Comparison of ENCODE assay signal across 8 cellular contexts in the genomic region with DNA sequence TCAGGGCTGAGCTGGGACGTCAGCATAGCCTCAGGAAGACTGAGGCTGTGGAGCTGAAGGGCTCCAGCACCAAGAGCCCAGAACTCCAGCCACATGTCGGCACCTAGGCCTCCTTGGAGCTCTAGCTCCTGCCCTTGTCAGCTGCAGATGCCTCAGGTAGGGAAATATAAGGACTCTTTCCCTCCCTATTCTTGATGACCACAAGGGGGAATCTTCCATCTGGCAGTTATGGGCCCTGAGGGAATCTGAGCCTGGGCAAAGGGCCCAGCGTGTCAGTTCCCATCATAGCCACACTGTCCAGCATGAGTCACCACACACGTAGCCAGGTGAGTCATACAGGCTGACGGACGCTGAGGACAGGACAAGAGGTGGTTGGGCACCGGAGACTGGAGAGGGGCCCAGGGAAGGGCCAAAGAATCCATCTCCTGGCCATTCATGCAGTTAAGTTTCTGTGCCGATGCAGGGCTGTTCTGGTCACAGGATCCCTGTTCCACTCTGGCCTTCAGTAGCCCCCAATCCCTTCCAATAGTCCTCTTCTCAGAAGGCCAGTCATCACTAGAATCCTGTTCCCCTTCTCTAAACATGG. TPM values are rescaled to one million over a fixed set of nuclear protein-coding genes. Genes with fewer than 3 reads are reported as not detected.
DNase-seq lines count a peak whose midpoint lies in the region; ATAC-seq and TF ChIP-seq lines count a peak whose summit lies in the region.

No MANE protein-coding gene starts in this region.

- POLR2A ChIA-PET in activated CD4-positive, alpha-beta memory T cell treated with anti-CD3 and anti-CD28 coated beads, Interleukin-2, amount 10 ng/mL, durations not matched to agents 7 days and 5 days (lab: Charles Lee) = interaction anchor here (3.1 to 3.4 kb wide), 2 partner anchors 35 to 58 kb away, joined by 17 to 22 read pairs; partner anchors contain the start of genes GTF3C2 and ZNF513

- CTCF ChIA-PET in activated CD4-positive, alpha-beta memory T cell treated with anti-CD3 and anti-CD28 coated beads, Interleukin-2, amount 10 ng/mL, durations not matched to agents 7 days and 5 days (lab: Charles Lee) = interaction anchor here (1.6 to 5.1 kb wide), 3 partner anchors 9 to 49 kb away, joined by 3 to 27 read pairs (median 3); partner anchors contain the start of genes EIF2B4 and SNX17

- H3K9me3 ChIP-seq in MG63 = no peaks in the 10 kb centered on the region

- no peaks in the 10 kb centered on the region for H3K27me3 Mint-ChIP-seq in activated CD4-positive, alpha-beta memory T cell treated with anti-CD3 and anti-CD28 coated beads, Interleukin-2, amount 10 ng/mL, durations not matched to agents 7 days and 5 days
- H3K27me3 Mint-ChIP-seq in stimulated activated naive B cell treated with anti-CD40 and anti-IgM and Interleukin-4, amounts not matched to agents 10 μg/mL and 1 μg/mL and 100 μg/mL, for 72 hours = no peaks in the 10 kb centered on the region

- H3K27me3 ChIP-seq in MG63 (no peaks in the 10 kb centered on the region), brain microvascular endothelial cell (replicated peaks) (no peaks in the 10 kb centered on the region)

- peaks cover 11% of the 10 kb centered on the region for H3K36me3 ChIP-seq in MG63
- no peaks in the 10 kb centered on the region for H3K36me3 ChIP-seq in brain microvascular endothelial cell (replicated peaks)

- in situ Hi-C loops in brain microvascular endothelial cell (cut with HindIII; ENCODE audit: low pct_ligation_motif_present, low sequenced_read_pairs) = no loop called here

- peaks cover 22% of the 10 kb centered on the region for H3K4me1 Mint-ChIP-seq in activated CD4-positive, alpha-beta memory T cell treated with anti-CD3 and anti-CD28 coated beads, Interleukin-2, amount 10 ng/mL, durations not matched to agents 7 days and 5 days
- peaks cover 9 to 25% of the 10 kb centered on the region in 2 donors for H3K4me1 Mint-ChIP-seq in stimulated activated naive B cell treated with anti-CD40 and anti-IgM and Interleukin-4, amounts not matched to agents 10 μg/mL and 1 μg/mL and 100 μg/mL, for 72 hours

- no peak for ATAC-seq in GM21529 (IDR thresholded peaks at IDR 0.05; ENCODE audit: unreplicated experiment)
- ATAC-seq in stimulated activated naive B cell treated with anti-CD40 and anti-IgM and Interleukin-4, amounts not matched to agents 10 μg/mL and 1 μg/mL and 100 μg/mL, for 72 hours (replicated peaks) = no peak

- DNase-seq in DMS53 treated with DMSO at 0.1 percent for 48 hours (lab: John Stamatoyannopoulos, UW; ENCODE audit: unreplicated experiment) = peak; percentile 89
- peak; percentile 97 for DNase-seq in MG63
- peak; percentile 98 for DNase-seq in brain microvascular endothelial cell
- DNase-seq in kidney tubule cell (ENCODE audit: low spot score) = peak; percentile 99
- no peak for DNase-seq in activated CD4-positive, alpha-beta memory T cell treated with anti-CD3 and anti-CD28 coated beads, Interleukin-2, amount 10 ng/mL, durations not matched to agents 7 days and 5 days
- DNase-seq in GM19240 (ENCODE audit: insufficient read length, low spot score) = no peak
- no peak for DNase-seq in stimulated activated naive B cell treated with anti-CD40 and anti-IgM and Interleukin-4, amounts not matched to agents 10 μg/mL and 1 μg/mL and 100 μg/mL, for 72 hours

- H3K4me3 ChIP-seq in MG63 (peak overlapping the region; percentile 85), brain microvascular endothelial cell (ENCODE audit: low read depth, low read length) (peak overlapping the region; percentile 16)

- TF ChIP-seq CTCF in brain microvascular endothelial cell (IDR thresholded peaks at IDR 0.05; ENCODE audit: low read depth, low read length, missing control alignments) = peak; percentile 78

- peaks cover 11% of the 10 kb centered on the region for H3K36me3 Mint-ChIP-seq in activated CD4-positive, alpha-beta memory T cell treated with anti-CD3 and anti-CD28 coated beads, Interleukin-2, amount 10 ng/mL, durations not matched to agents 7 days and 5 days (ENCODE audit: low read depth)
- H3K36me3 Mint-ChIP-seq in stimulated activated naive B cell treated with anti-CD40 and anti-IgM and Interleukin-4, amounts not matched to agents 10 μg/mL and 1 μg/mL and 100 μg/mL, for 72 hours = peaks cover 16 to 28% of the 10 kb centered on the region in 2 donors

- no peaks in the 10 kb centered on the region for H3K9me3 Mint-ChIP-seq in activated CD4-positive, alpha-beta memory T cell treated with anti-CD3 and anti-CD28 coated beads, Interleukin-2, amount 10 ng/mL, durations not matched to agents 7 days and 5 days
- no peaks in the 10 kb centered on the region for H3K9me3 Mint-ChIP-seq in stimulated activated naive B cell treated with anti-CD40 and anti-IgM and Interleukin-4, amounts not matched to agents 10 μg/mL and 1 μg/mL and 100 μg/mL, for 72 hours

- H3K27ac ChIP-seq in brain microvascular endothelial cell = peak overlapping the region; percentile 91

- no peak overlapping the region for H3K4me3 Mint-ChIP-seq in activated CD4-positive, alpha-beta memory T cell treated with anti-CD3 and anti-CD28 coated beads, Interleukin-2, amount 10 ng/mL, durations not matched to agents 7 days and 5 days
- H3K4me3 Mint-ChIP-seq in stimulated activated naive B cell treated with anti-CD40 and anti-IgM and Interleukin-4, amounts not matched to agents 10 μg/mL and 1 μg/mL and 100 μg/mL, for 72 hours = peak overlapping the region in 1 of 2 donors; percentile 1

- no peak overlapping the region for H3K27ac Mint-ChIP-seq in activated CD4-positive, alpha-beta memory T cell treated with anti-CD3 and anti-CD28 coated beads, Interleukin-2, amount 10 ng/mL, durations not matched to agents 7 days and 5 days
- H3K27ac Mint-ChIP-seq in stimulated activated naive B cell treated with anti-CD40 and anti-IgM and Interleukin-4, amounts not matched to agents 10 μg/mL and 1 μg/mL and 100 μg/mL, for 72 hours = no peak overlapping the region

RNA-seq across cellular contexts. Expression of gene MPV17, which starts 1.8 kb away (rescaled TPM):
- total RNA-seq in MG63 (2014; rRNA removed; shearing (Covaris generic); ENCODE audit: low replicate concordance) = 66.5 and 72.4 TPM in 2 replicates
- total RNA-seq in activated CD4-positive, alpha-beta memory T cell treated with anti-CD3 and anti-CD28 coated beads, Interleukin-2, amount 10 ng/mL, durations not matched to agents 7 days and 5 days = 10 to 100 TPM; 83.3 to 83.9 TPM

RNA-seq across cellular contexts. Expression of gene UCN, which starts 12.8 kb away (rescaled TPM):
- 1.3 TPM in 1 of 2 replicates, not detected in the other for total RNA-seq in MG63 (2014; rRNA removed; shearing (Covaris generic); ENCODE audit: low replicate concordance)
- 1 to 10 TPM; 2.2 to 3.0 TPM for total RNA-seq in activated CD4-positive, alpha-beta memory T cell treated with anti-CD3 and anti-CD28 coated beads, Interleukin-2, amount 10 ng/mL, durations not matched to agents 7 days and 5 days

RNA-seq across cellular contexts. Expression of gene GTF3C2, which starts 35.5 kb away (rescaled TPM):
- 53.5 and 56.5 TPM in 2 replicates for total RNA-seq in MG63 (2014; rRNA removed; shearing (Covaris generic); ENCODE audit: low replicate concordance)
- 10 to 100 TPM; 49.0 to 49.1 TPM for total RNA-seq in activated CD4-positive, alpha-beta memory T cell treated with anti-CD3 and anti-CD28 coated beads, Interleukin-2, amount 10 ng/mL, durations not matched to agents 7 days and 5 days

RNA-seq across cellular contexts. Expression of gene TRIM54, which starts 38.8 kb away (rescaled TPM):
- 2.1 TPM in 1 of 2 replicates, not detected in the other for total RNA-seq in MG63 (2014; rRNA removed; shearing (Covaris generic); ENCODE audit: low replicate concordance)
- under 1 TPM in 1 of 2 experiments, not detected in 1; 0.13 TPM for total RNA-seq in activated CD4-positive, alpha-beta memory T cell treated with anti-CD3 and anti-CD28 coated beads, Interleukin-2, amount 10 ng/mL, durations not matched to agents 7 days and 5 days

RNA-seq across cellular contexts. Expression of gene DNAJC5G, which starts 45.8 kb away (rescaled TPM):
- total RNA-seq in MG63 (2014; rRNA removed; shearing (Covaris generic); ENCODE audit: low replicate concordance) = not detected in 2 replicates
- total RNA-seq in activated CD4-positive, alpha-beta memory T cell treated with anti-CD3 and anti-CD28 coated beads, Interleukin-2, amount 10 ng/mL, durations not matched to agents 7 days and 5 days = not detected

Comparison
In these comparisons a context has a peak if more than half of its experiments do, and no peak if none do; other contexts are left out.
1. DNase-seq: peak in DMS53 treated with DMSO at 0.1 percent for 48 hours (single experiment), MG63 (single experiment), brain microvascular endothelial cell (single experiment) and kidney tubule cell (single experiment); none in activated CD4-positive, alpha-beta memory T cell treated with anti-CD3 and anti-CD28 coated beads, Interleukin-2, amount 10 ng/mL, durations not matched to agents 7 days and 5 days (single experiment), GM19240 (single experiment) and stimulated activated naive B cell treated with anti-CD40 and anti-IgM and Interleukin-4, amounts not matched to agents 10 μg/mL and 1 μg/mL and 100 μg/mL, for 72 hours (single experiment).